ENCODE assay signal across 11 cellular contexts in the genomic region with DNA sequence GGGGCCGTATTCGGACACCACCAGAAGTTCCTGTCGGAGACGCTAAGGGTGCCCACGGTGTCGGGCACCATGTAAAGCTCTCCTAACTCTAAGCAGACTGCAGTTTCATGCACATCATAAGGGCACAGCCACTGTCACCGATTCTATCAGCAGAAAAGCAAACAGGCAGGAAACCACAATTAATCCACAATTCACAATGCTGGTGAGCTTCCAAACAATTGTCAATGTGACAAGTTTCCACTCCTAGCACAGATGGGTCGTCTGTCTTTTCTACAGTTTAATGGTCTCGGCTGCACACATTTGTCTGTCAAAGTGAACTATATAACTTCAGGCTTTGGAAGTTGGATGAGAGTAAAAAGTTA. TPM values are rescaled to one million over a fixed set of nuclear protein-coding genes. Genes with fewer than 3 reads are reported as not detected.
DNase-seq lines count a peak whose midpoint lies in the region; ATAC-seq and TF ChIP-seq lines count a peak whose summit lies in the region.
"Had no signal": no experiment of that assay in that cellular context is flagged by ENCODE, and none has a peak within 500 bp of the region (broad histone marks: within the 10 kb centered on the region; RNA-seq: fewer than 3 reads in every experiment).

No MANE protein-coding gene starts in this region.

- no peak overlapping the region for H3K27ac ChIP-seq in smooth muscle cell (ENCODE audit: low read depth)

- H3K9ac ChIP-seq in smooth muscle cell (ENCODE audit: low read depth) = no peak overlapping the region

- peaks cover 4% of the 10 kb centered on the region for H3K4me1 ChIP-seq in smooth muscle cell (ENCODE audit: low read depth)

- 57% methylated on average over 9 of the region's 9 CpGs for WGBS in smooth muscle cell (ENCODE audit: low lambda C conversion rate)

- peak; percentile 20 for ATAC-seq in T-helper 17 cell
- no peak for ATAC-seq in HG02763 (IDR thresholded peaks at IDR 0.05; ENCODE audit: unreplicated experiment)

- H3K9me3 Mint-ChIP-seq in activated CD4-positive, alpha-beta T cell treated with anti-CD3 and anti-CD28 coated beads, Interleukin-2, amount 10 ng/mL, durations not matched to agents 24 days and 14 days = no peaks in the 10 kb centered on the region

- H3K36me3 Mint-ChIP-seq in activated CD4-positive, alpha-beta T cell treated with anti-CD3 and anti-CD28 coated beads, Interleukin-2, amount 10 ng/mL, durations not matched to agents 24 days and 14 days (ENCODE audit: low read depth) = peaks cover 11% of the 10 kb centered on the region
- peaks cover 11% of the 10 kb centered on the region for H3K36me3 Mint-ChIP-seq in T-helper 17 cell (ENCODE audit: low read depth)

- H3K4me2 ChIP-seq in smooth muscle cell = no peak overlapping the region

- H3K4me1 Mint-ChIP-seq in activated CD4-positive, alpha-beta T cell treated with anti-CD3 and anti-CD28 coated beads, Interleukin-2, amount 10 ng/mL, durations not matched to agents 24 days and 14 days = peaks cover 7% of the 10 kb centered on the region
- peaks cover 12% of the 10 kb centered on the region for H3K4me1 Mint-ChIP-seq in T-helper 17 cell

- H3K27me3 ChIP-seq in smooth muscle cell (ENCODE audit: low read depth) = peaks cover 23% of the 10 kb centered on the region

- H3K36me3 ChIP-seq in smooth muscle cell (ENCODE audit: low read depth) = peaks cover 5% of the 10 kb centered on the region

- no peak overlapping the region for H2AFZ ChIP-seq in smooth muscle cell (ENCODE audit: low read depth)

- H4K20me1 ChIP-seq in smooth muscle cell (ENCODE audit: low read depth) = no peaks in the 10 kb centered on the region

- no peaks in the 10 kb centered on the region for H3K79me2 ChIP-seq in smooth muscle cell (ENCODE audit: low read depth)

- H3K4me3 ChIP-seq in epithelial cell of proximal tubule (ENCODE audit: low read depth, low read length) (peak overlapping the region; percentile 56), smooth muscle cell (peak overlapping the region; percentile 68)

- H3K27me3 Mint-ChIP-seq in activated CD4-positive, alpha-beta T cell treated with anti-CD3 and anti-CD28 coated beads, Interleukin-2, amount 10 ng/mL, durations not matched to agents 24 days and 14 days = peaks cover 29% of the 10 kb centered on the region
- peaks cover 16% of the 10 kb centered on the region for H3K27me3 Mint-ChIP-seq in T-helper 17 cell

- H3K9me3 ChIP-seq in T-helper 17 cell (ENCODE audit: control insufficient read depth, low read length, poor library complexity, severe bottlenecking) = no peaks in the 10 kb centered on the region
- no peaks in the 10 kb centered on the region for H3K9me3 ChIP-seq in smooth muscle cell (replicated peaks; ENCODE audit: low read depth)

- peak overlapping the region; percentile 83 for H3K4me3 Mint-ChIP-seq in activated CD4-positive, alpha-beta T cell treated with anti-CD3 and anti-CD28 coated beads, Interleukin-2, amount 10 ng/mL, durations not matched to agents 24 days and 14 days
- peak overlapping the region; percentile 89 for H3K4me3 Mint-ChIP-seq in T-helper 17 cell

- intact Hi-C loops in activated CD4-positive, alpha-beta T cell treated with anti-CD3 and anti-CD28 coated beads, Interleukin-2, amount 10 ng/mL, durations not matched to agents 24 days and 14 days (cut with micrococcal nuclease) = no loop called here

- TF ChIP-seq CTCF in epithelial cell of proximal tubule (conservative IDR thresholded peaks at IDR 0.05; ENCODE audit: low read depth, low read length) (no peak), smooth muscle cell (IDR thresholded peaks at IDR 0.05; ENCODE audit: borderline replicate concordance, insufficient read depth, poor library complexity, severe bottlenecking) (no peak)

- no peaks in the 10 kb centered on the region for H3F3A ChIP-seq in smooth muscle cell (ENCODE audit: low read depth)

- TF ChIP-seq POLR2A in erythroblast (IDR thresholded peaks at IDR 0.05; ENCODE audit: low read length) = no peak

- DNase-seq in activated CD4-positive, alpha-beta T cell treated with anti-CD3 and anti-CD28 coated beads, Interleukin-2, amount 10 ng/mL, durations not matched to agents 24 days and 14 days = no peak
- no peak for DNase-seq in activated CD4-positive, alpha-beta T cell treated with anti-CD3 and anti-CD28 coated beads for 4 hours
- DNase-seq in T-helper 17 cell (no peak), epithelial cell of proximal tubule (ENCODE audit: low read depth) (no peak), smooth muscle cell (lab: John Stamatoyannopoulos, UW; ENCODE audit: unreplicated experiment) (no peak), erythroblast (lab: John Stamatoyannopoulos, UW) (no peak), NCI-H146 (lab: John Stamatoyannopoulos, UW) (no peak)
- DNase-seq: activated effector memory CD4-positive, alpha-beta T cell treated with Interleukin-2 at 50 U/mL for 16 hours; NCI-H1105; T-helper 9 cell had no signal

- no peak overlapping the region for H3K27ac Mint-ChIP-seq in activated CD4-positive, alpha-beta T cell treated with anti-CD3 and anti-CD28 coated beads, Interleukin-2, amount 10 ng/mL, durations not matched to agents 24 days and 14 days
- H3K27ac Mint-ChIP-seq in T-helper 17 cell = no peak overlapping the region

RNA-seq across cellular contexts. Expression of a gene that starts 8.8 kb away (rescaled TPM):
- total RNA-seq in activated CD4-positive, alpha-beta T cell treated with anti-CD3 and anti-CD28 coated beads, Interleukin-2, amount 10 ng/mL, durations not matched to agents 24 days and 14 days = not detected in 2 replicates
- total RNA-seq in T-helper 17 cell (not detected), epithelial cell of proximal tubule (0.29 TPM in 1 of 2 replicates, not detected in the other), smooth muscle cell (not detected in 2 replicates)
- polyA plus RNA-seq in smooth muscle cell = 0.16 TPM in 1 of 2 replicates, not detected in the other
